ENCODE assay signal across 16 cellular contexts in the genomic region with DNA sequence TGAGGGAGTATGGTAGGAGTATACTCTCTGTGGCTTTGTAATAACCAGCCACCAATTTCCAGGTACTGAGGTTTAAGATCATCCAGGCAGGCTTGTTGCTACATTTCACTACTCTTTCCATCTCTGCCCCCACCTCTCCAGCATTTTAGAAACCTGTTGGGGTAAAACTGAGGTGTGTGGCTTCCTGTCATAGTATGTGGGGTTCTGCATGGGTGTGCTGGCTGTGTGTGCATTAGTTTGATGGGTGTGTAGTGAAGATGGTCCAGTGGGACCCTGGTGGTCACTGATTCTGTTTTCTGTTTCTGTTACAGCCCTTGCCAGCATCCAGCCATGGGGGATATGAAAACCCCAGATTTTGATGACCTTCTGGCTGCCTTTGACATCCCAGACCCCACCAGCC.
"Had no signal": no experiment of that assay in that cellular context is flagged by ENCODE, and none has a peak within 500 bp of the region (broad histone marks: within the 10 kb centered on the region; RNA-seq: fewer than 3 reads in every experiment).

No MANE protein-coding gene starts in this region.

- H3K9me3 ChIP-seq: pancreas, tibial artery, vagina had no signal

- ATAC-seq: esophagus mucosa, left cardiac atrium, pancreas had no signal

- DNase-seq: activated CD4-positive, alpha-beta T cell treated with anti-CD3 and anti-CD28 coated beads for 48 hours; activated naive CD4-positive, alpha-beta T cell treated with anti-CD3 and anti-CD28 coated beads, Interleukin-2, amount 10 ng/mL, durations not matched to agents 7 days and 5 days; amniotic stem cell; cerebellar nuclear complex; left cardiac atrium; midbrain; pancreas; stimulated activated CD4-positive, alpha-beta T cell treated with anti-CD3 and anti-CD28 coated beads, Interleukin-4, amount 100 ng/mL, for 4 hours; T1000; tibial artery had no signal

- H3K4me1 ChIP-seq: pancreas had no signal

- H3K27me3 ChIP-seq: pancreas, tibial artery, vagina had no signal

- FAIRE-seq: pancreas had no signal

- H3K27ac ChIP-seq: pancreas, tibial artery, vagina had no signal

- H3K27ac Mint-ChIP-seq: activated naive CD4-positive, alpha-beta T cell treated with anti-CD3 and anti-CD28 coated beads, Interleukin-2, amount 10 ng/mL, durations not matched to agents 7 days and 5 days; activated T-helper 2 cell treated with anti-CD3 and anti-CD28 coated beads, Interferon-gamma antibody, Interleukin-2, Interleukin-4, amounts not matched to agents 10 μg/mL and 5 μg/mL and 100 μg/mL, durations not matched to agents 14 hours and 24 hours and 36 hours; brain; dendritic cell treated with granulocyte-macrophage colony-stimulating factor and Interleukin-4, amounts not matched to agents 40 ng/mL and 50 ng/mL, for 4 days had no signal

- H3K27me3 Mint-ChIP-seq: activated naive CD4-positive, alpha-beta T cell treated with anti-CD3 and anti-CD28 coated beads, Interleukin-2, amount 10 ng/mL, durations not matched to agents 7 days and 5 days; brain; dendritic cell treated with granulocyte-macrophage colony-stimulating factor and Interleukin-4, amounts not matched to agents 40 ng/mL and 50 ng/mL, for 4 days had no signal

- H3K9me3 Mint-ChIP-seq: activated naive CD4-positive, alpha-beta T cell treated with anti-CD3 and anti-CD28 coated beads, Interleukin-2, amount 10 ng/mL, durations not matched to agents 7 days and 5 days; activated T-helper 2 cell treated with anti-CD3 and anti-CD28 coated beads, Interferon-gamma antibody, Interleukin-2, Interleukin-4, amounts not matched to agents 10 μg/mL and 5 μg/mL and 100 μg/mL, durations not matched to agents 14 hours and 24 hours and 36 hours; brain; dendritic cell treated with granulocyte-macrophage colony-stimulating factor and Interleukin-4, amounts not matched to agents 40 ng/mL and 50 ng/mL, for 4 days had no signal

- H3K4me3 ChIP-seq: lung, pancreas, tibial artery, vagina had no signal

- H3K4me3 Mint-ChIP-seq: activated naive CD4-positive, alpha-beta T cell treated with anti-CD3 and anti-CD28 coated beads, Interleukin-2, amount 10 ng/mL, durations not matched to agents 7 days and 5 days; brain; dendritic cell treated with granulocyte-macrophage colony-stimulating factor and Interleukin-4, amounts not matched to agents 40 ng/mL and 50 ng/mL, for 4 days had no signal
